ENCODE assay signal across 18 cellular contexts in genomic region chr1:52080014-52080415, GRCh38. TPM values are rescaled to one million over a fixed set of nuclear protein-coding genes. Genes with fewer than 3 reads are reported as not detected.
DNase-seq lines count a peak whose midpoint lies in the region; ATAC-seq and TF ChIP-seq lines count a peak whose summit lies in the region.
"Had no signal": no experiment of that assay in that cellular context is flagged by ENCODE, and none has a peak within 500 bp of the region (broad histone marks: within the 10 kb centered on the region; RNA-seq: fewer than 3 reads in every experiment).

No MANE protein-coding gene starts in this region.

- H3K36me3 ChIP-seq in colonic mucosa (no peaks in the 10 kb centered on the region), mucosa of descending colon (ENCODE audit: low read depth) (no peaks in the 10 kb centered on the region)

- H3K9me3 ChIP-seq in colonic mucosa (no peaks in the 10 kb centered on the region), mucosa of descending colon (no peaks in the 10 kb centered on the region)
- H3K9me3 ChIP-seq: BLaER1 had no signal

- H3K4me3 ChIP-seq in colonic mucosa (no peak overlapping the region), mucosa of descending colon (no peak overlapping the region)
- H3K4me3 ChIP-seq: BLaER1 had no signal

- H3K9ac ChIP-seq in colonic mucosa (ENCODE audit: low read depth in 2 of 2, low read length in 2 of 2), result no peak overlapping the region
- H3K9ac ChIP-seq: BLaER1 had no signal

- H3K4me1 ChIP-seq in colonic mucosa (no peaks in the 10 kb centered on the region), mucosa of descending colon (ENCODE audit: low read depth) (peaks cover 4% of the 10 kb centered on the region)
- H3K4me1 ChIP-seq: BLaER1 had no signal

- intact Hi-C loops in colonic mucosa (cut with DNase I), result no loop called here
- intact Hi-C loops in mucosa of descending colon (cut with DNase I, micrococcal nuclease), result no loop called here

- no peaks in the 10 kb centered on the region for H3K27me3 ChIP-seq in colonic mucosa
- H3K27me3 ChIP-seq: BLaER1 had no signal

- TF ChIP-seq CTCF in colonic mucosa (IDR thresholded peaks at IDR 0.05), result no peak
- no peak for TF ChIP-seq CTCF in mucosa of descending colon (IDR thresholded peaks at IDR 0.05)

- ATAC-seq in mucosa of descending colon (peak; percentile 85), HG03378 (IDR thresholded peaks at IDR 0.05; ENCODE audit: unreplicated experiment) (no peak), HG03354 (IDR thresholded peaks at IDR 0.05; ENCODE audit: poor library complexity, severe bottlenecking, unreplicated experiment) (no peak)

- peak overlapping the region; percentile 46 for H3K27ac ChIP-seq in colonic mucosa
- H3K27ac ChIP-seq: BLaER1 had no signal

- DNase-seq in COLO829 (ENCODE audit: low spot score) (peak; percentile 19), HT-29 (ENCODE audit: low spot score) (peak; percentile 33), colonic mucosa (peak; percentile 30), mucosa of descending colon (peak in 1 of 3 donors; percentile 50), medulla oblongata (ENCODE audit: extremely low spot score) (no peak)
- no peak for DNase-seq in stimulated activated CD4-positive, alpha-beta T cell treated with anti-CD3 and anti-CD28 coated beads, Interleukin-4, amount 100 ng/mL, for 24 hours
- DNase-seq: CD4-positive, alpha-beta memory T cell; KG1; MV-4-11; NCI-H1417; NCI-H187 treated with DMSO at 0.1 percent for 48 hours; NCI-H2227 treated with DMSO at 0.1 percent for 48 hours; NCI-H524 treated with DMSO at 0.1 percent for 48 hours; RPMI8226; SIG-M5 had no signal

RNA-seq across cellular contexts. Expression of gene BTF3L4, which starts 23.9 kb away (rescaled TPM):
- total RNA-seq in HT-29 (2014; rRNA removed; shearing (Covaris generic)), result 19.0 and 22.6 TPM in 2 replicates
- total RNA-seq in colonic mucosa (10 to 100 TPM; 20.7 to 23.4 TPM), mucosa of descending colon (10 to 100 TPM; 22.4 to 27.7 (median 26.4) TPM)

RNA-seq across cellular contexts. Expression of gene TXNDC12, which starts 25.0 kb away (rescaled TPM):
- 27.3 and 28.7 TPM in 2 replicates for total RNA-seq in HT-29 (2014; rRNA removed; shearing (Covaris generic))
- total RNA-seq in colonic mucosa (10 to 100 TPM; 51.7 to 68.1 TPM), mucosa of descending colon (10 to 100 TPM; 32.8 to 60.1 (median 53.8) TPM)

RNA-seq across cellular contexts. Expression of gene KTI12, which starts 46.4 kb away (rescaled TPM):
- total RNA-seq in HT-29 (2014; rRNA removed; shearing (Covaris generic)), result 20.7 and 24.5 TPM in 2 replicates
- total RNA-seq in colonic mucosa (1 to 10 TPM; 7.5 to 8.4 TPM), mucosa of descending colon (1 to 10 TPM; 4.3 to 6.7 (median 5.4) TPM)

Comparison
In these comparisons a context has a peak if more than half of its experiments do, and no peak if none do; other contexts are left out.
1. DNase-seq: peak in COLO829 (single experiment), HT-29 (single experiment) and colonic mucosa (single experiment); none in medulla oblongata (single experiment) and stimulated activated CD4-positive, alpha-beta T cell treated with anti-CD3 and anti-CD28 coated beads, Interleukin-4, amount 100 ng/mL, for 24 hours (single experiment).